1 cellular context compared by ENCODE assay signal in genomic region chr1:73463848-73464247, GRCh38.
TF ChIP-seq lines count a peak whose summit lies in the region.

No MANE protein-coding gene starts in this region.

TF ChIP-seq in WTC11, 78 proteins besides CTCF, POLR2A, EP300 and RAD21 (continued from another document):
- no peak for TF ChIP-seq ZNF532 (CRISPR knock-in tag; IDR thresholded peaks at IDR 0.05; ENCODE audit: borderline replicate concordance)
- no peak for TF ChIP-seq NFYB (CRISPR knock-in tag; conservative IDR thresholded peaks at IDR 0.05; ENCODE audit: low read depth)
- TF ChIP-seq, protein P1, sequence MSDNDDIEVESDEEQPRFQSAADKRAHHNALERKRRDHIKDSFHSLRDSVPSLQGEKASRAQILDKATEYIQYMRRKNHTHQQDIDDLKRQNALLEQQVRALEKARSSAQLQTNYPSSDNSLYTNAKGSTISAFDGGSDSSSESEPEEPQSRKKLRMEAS (CRISPR knock-in tag; IDR thresholded peaks at IDR 0.05): no peak
